In genomic region chr17:9427460-9428315, GRCh38 we compare ENCODE assay signal across 1 cellular context.
TF ChIP-seq lines count a peak whose summit lies in the region.

No MANE protein-coding gene starts in this region.

TF ChIP-seq in IMR-90, 13 proteins besides CTCF, POLR2A, EP300 and RAD21:
- no peak for TF ChIP-seq MXI1 (IDR thresholded peaks at IDR 0.05; ENCODE audit: borderline replicate concordance, low read depth, low read length)
- no peak for TF ChIP-seq RFX5 (IDR thresholded peaks at IDR 0.05; ENCODE audit: low read depth, low read length)
- no peak for TF ChIP-seq MAZ (IDR thresholded peaks at IDR 0.05; ENCODE audit: borderline replicate concordance, low read depth, low read length)
- TF ChIP-seq SMC3 (IDR thresholded peaks at IDR 0.05; ENCODE audit: low read depth, low read length): no peak
- no peak for TF ChIP-seq MAFK (IDR thresholded peaks at IDR 0.05; ENCODE audit: low read depth, low read length)
- TF ChIP-seq BHLHE40 (IDR thresholded peaks at IDR 0.05; ENCODE audit: low read depth, low read length): no peak
